30 cellular contexts compared by ENCODE assay signal in the genomic region with DNA sequence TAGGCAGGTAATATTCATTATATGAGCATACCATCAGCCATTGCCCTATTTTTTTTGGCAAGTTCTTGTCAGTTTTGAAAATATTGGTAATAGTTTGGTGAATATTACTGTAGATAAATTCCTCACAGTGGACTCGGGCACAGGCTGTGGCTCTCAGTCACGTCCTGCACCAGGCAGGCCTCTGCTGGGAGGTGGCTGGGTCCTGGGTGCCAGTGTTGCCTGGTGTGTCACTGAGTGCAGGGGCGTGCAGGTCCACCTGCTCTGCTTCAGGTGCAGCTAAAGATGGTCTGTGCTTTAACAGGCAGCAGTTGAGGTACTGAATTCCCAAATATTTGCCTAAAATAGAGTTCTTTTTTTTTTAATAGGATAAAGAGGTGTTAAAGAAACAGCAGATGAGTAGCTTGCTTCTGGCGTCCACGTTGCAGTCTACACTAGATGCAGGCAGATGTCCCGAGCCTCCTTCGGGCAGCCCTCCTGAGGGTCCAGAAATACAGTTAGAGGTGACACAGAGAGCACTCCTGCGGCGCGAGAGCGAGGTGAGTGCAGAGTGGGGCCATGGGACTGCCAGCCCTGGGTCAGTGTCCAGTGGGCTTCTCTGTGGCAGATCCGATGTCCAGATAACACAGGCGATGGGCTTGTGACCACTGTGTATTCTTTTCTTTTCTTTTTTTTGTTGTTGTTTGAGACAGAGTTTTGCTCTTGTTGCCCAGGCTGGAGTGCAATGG.
"Had no signal": no experiment of that assay in that cellular context is flagged by ENCODE, and none has a peak within 500 bp of the region (broad histone marks: within the 10 kb centered on the region; RNA-seq: fewer than 3 reads in every experiment).

No MANE protein-coding gene starts in this region.

- H3K4me1 Mint-ChIP-seq: activated CD4-positive, alpha-beta T cell treated with anti-CD3 and anti-CD28 coated beads, Interleukin-2, amount 10 ng/mL, durations not matched to agents 7 days and 5 days; activated naive CD4-positive, alpha-beta T cell treated with anti-CD3 and anti-CD28 coated beads, Interleukin-2, amount 50 U/mL, for 24 hours had no signal

- H3K4me3 Mint-ChIP-seq: activated CD4-positive, alpha-beta T cell treated with anti-CD3 and anti-CD28 coated beads, Interleukin-2, amount 10 ng/mL, durations not matched to agents 7 days and 5 days; activated CD8-positive, alpha-beta T cell treated with anti-CD3 and anti-CD28 coated beads, Interleukin-2, amount 10 ng/mL, durations not matched to agents 7 days and 5 days; activated naive CD4-positive, alpha-beta T cell treated with anti-CD3 and anti-CD28 coated beads, Interleukin-2, amount 50 U/mL, for 24 hours; activated T-cell treated with anti-CD3 and anti-CD28 coated beads, Interleukin-2, amount 50 U/mL, for 24 hours had no signal

- H3K9me3 ChIP-seq: adrenal gland, body of pancreas, breast epithelium, Peyer's patch had no signal

- H3K27ac Mint-ChIP-seq: activated CD4-positive, alpha-beta T cell treated with anti-CD3 and anti-CD28 coated beads, Interleukin-2, amount 10 ng/mL, durations not matched to agents 7 days and 5 days; activated CD8-positive, alpha-beta T cell treated with anti-CD3 and anti-CD28 coated beads, Interleukin-2, amount 10 ng/mL, durations not matched to agents 7 days and 5 days; activated naive CD4-positive, alpha-beta T cell treated with anti-CD3 and anti-CD28 coated beads, Interleukin-2, amount 50 U/mL, for 24 hours; activated T-cell treated with anti-CD3 and anti-CD28 coated beads, Interleukin-2, amount 50 U/mL, for 24 hours; activated T-helper 2 cell treated with anti-CD3 and anti-CD28 coated beads, Interferon-gamma antibody, Interleukin-2, Interleukin-4, amounts not matched to agents 10 μg/mL and 5 μg/mL and 100 μg/mL, durations not matched to agents 14 hours and 24 hours and 36 hours had no signal

- H3K27ac ChIP-seq: adrenal gland, body of pancreas, breast epithelium, KMS-11, Peyer's patch had no signal

- DNase-seq: activated CD4-positive, alpha-beta T cell treated with anti-CD3 and anti-CD28 coated beads, Interleukin-2, amount 10 ng/mL, durations not matched to agents 7 days and 5 days; activated CD4-positive, alpha-beta T cell treated with anti-CD3 and anti-CD28 coated beads, Interleukin-2, amount 50 U/mL, for 48 hours; activated CD8-positive, alpha-beta T cell treated with anti-CD3 and anti-CD28 coated beads, Interleukin-2, amount 10 ng/mL, durations not matched to agents 7 days and 5 days; activated gamma-delta T cell; activated naive CD4-positive, alpha-beta T cell treated with Interleukin-2 at 50 U/mL for 16 hours; activated T-cell treated with anti-CD3 and anti-CD28 coated beads, Interleukin-2, amount 50 U/mL, for 24 hours; adrenal gland; body of pancreas; caudate nucleus; MM.1S; MV-4-11; NCI-H1092; NCI-H1436 treated with DMSO at 0.1 percent for 48 hours; NCI-H1694 treated with DMSO at 0.1 percent for 48 hours; NCI-H2029; NCI-H2171; NCI-H510A; NCI-H526; NCI-H748 treated with DMSO at 0.1 percent for 48 hours; NK-92 treated with Interleukin-12 subunit alpha and Interleukin-12 subunit beta, amount 100 ng/mL, for 24 hours; PC-3; Peyer's patch; RPMI8226; SW 1271; T-helper 1 cell; T1000 had no signal

- H3K9me3 Mint-ChIP-seq: activated CD4-positive, alpha-beta T cell treated with anti-CD3 and anti-CD28 coated beads, Interleukin-2, amount 10 ng/mL, durations not matched to agents 7 days and 5 days; activated naive CD4-positive, alpha-beta T cell treated with anti-CD3 and anti-CD28 coated beads, Interleukin-2, amount 50 U/mL, for 24 hours; activated T-cell treated with anti-CD3 and anti-CD28 coated beads, Interleukin-2, amount 50 U/mL, for 24 hours; activated T-helper 2 cell treated with anti-CD3 and anti-CD28 coated beads, Interferon-gamma antibody, Interleukin-2, Interleukin-4, amounts not matched to agents 10 μg/mL and 5 μg/mL and 100 μg/mL, durations not matched to agents 14 hours and 24 hours and 36 hours had no signal

- H3K4me1 ChIP-seq: adrenal gland, body of pancreas, breast epithelium, Peyer's patch had no signal

- H3K27me3 ChIP-seq: adrenal gland, body of pancreas, breast epithelium, Peyer's patch had no signal

- H3K4me3 ChIP-seq: adrenal gland, body of pancreas, breast epithelium, Peyer's patch had no signal

- ATAC-seq: activated CD8-positive, alpha-beta T cell treated with anti-CD3 and anti-CD28 coated beads, Interleukin-2, amount 10 ng/mL, durations not matched to agents 7 days and 5 days; body of pancreas; PC-3 had no signal

- H3K27me3 Mint-ChIP-seq: activated CD4-positive, alpha-beta T cell treated with anti-CD3 and anti-CD28 coated beads, Interleukin-2, amount 10 ng/mL, durations not matched to agents 7 days and 5 days; activated naive CD4-positive, alpha-beta T cell treated with anti-CD3 and anti-CD28 coated beads, Interleukin-2, amount 50 U/mL, for 24 hours; activated T-cell treated with anti-CD3 and anti-CD28 coated beads, Interleukin-2, amount 50 U/mL, for 24 hours had no signal
